ENCODE assay signal across 22 cellular contexts in genomic region chr16:6482861-6483530, GRCh38.
DNase-seq lines count a peak whose midpoint lies in the region; ATAC-seq, FAIRE-seq and TF ChIP-seq lines count a peak whose summit lies in the region.
"Had no signal": no experiment of that assay in that cellular context is flagged by ENCODE, and none has a peak within 500 bp of the region (broad histone marks: within the 10 kb centered on the region; RNA-seq: fewer than 3 reads in every experiment).

No MANE protein-coding gene starts in this region.

- H3K9ac ChIP-seq in H1 (replicated peaks in 1 of 4; ENCODE audit: extremely low read depth in 1 of 4, low read depth in 3 of 4, low read length in 3 of 4): no peak overlapping the region; a peak in 1 of 7 replicates

- no peak overlapping the region for H3K14ac ChIP-seq in H1 (ENCODE audit: insufficient read length)

- no peak overlapping the region for H3K27ac ChIP-seq in H1 (ENCODE audit: low read depth, low read length)
- H3K27ac ChIP-seq: gastroesophageal sphincter, Peyer's patch, right lobe of liver, SK-N-MC, uterus had no signal

- no peak overlapping the region for H2AK5ac ChIP-seq in H1 (ENCODE audit: low read depth, low read length)

- H3K18ac ChIP-seq in H1 (ENCODE audit: extremely low read depth, low read length): 0 out of 2 replicates have a peak overlapping the region, but pooled peaks have one; percentile 10

- H2BK5ac ChIP-seq in H1 (ENCODE audit: low read depth, low read length): no peak overlapping the region

- H3K9me3 ChIP-seq in H1 (ENCODE audit: insufficient read depth in 2 of 2, low read depth in 1 of 2, low read length in 1 of 2) (no peaks in the 10 kb centered on the region), mucosa of descending colon (no peaks in the 10 kb centered on the region)
- H3K9me3 ChIP-seq: Peyer's patch, right lobe of liver, uterus had no signal

- H4K20me1 ChIP-seq in H1 (replicated peaks in 1 of 2; ENCODE audit: control insufficient read depth in 1 of 2, insufficient read depth in 2 of 2, low read length in 2 of 2): no peaks in the 10 kb centered on the region

- intact Hi-C loops in mucosa of descending colon (cut with DNase I, micrococcal nuclease): loop anchor here in 1 of 2 donors (10.0 kb wide), 1 partner anchor 62 kb away; no protein-coding TSS in a partner anchor

- no peaks in the 10 kb centered on the region for H3K79me1 ChIP-seq in H1 (ENCODE audit: low read depth, low read length)

- no peak for TF ChIP-seq POLR2A in H1 (IDR thresholded peaks at IDR 0.05; ENCODE audit: control extremely low read depth in 1 of 2, low read depth in 2 of 2, low read length in 2 of 2)

- no peak overlapping the region for H2BK120ac ChIP-seq in H1 (replicated peaks; ENCODE audit: low read depth, low read length)

- peak overlapping the region; percentile 83 to 91 for H3K4me2 ChIP-seq in H1 (ENCODE audit: insufficient read depth in 1 of 2, low read depth in 2 of 2, low read length in 2 of 2)

- no peak for FAIRE-seq in H1 (lab: Jason Lieb, UNC)
- FAIRE-seq: endothelial cell of umbilical vein, keratinocyte had no signal

- H3K79me2 ChIP-seq in H1 (ENCODE audit: control insufficient read depth in 1 of 2, insufficient read depth in 2 of 2, low read length in 2 of 2): no peaks in the 10 kb centered on the region

- H2BK12ac ChIP-seq in H1 (ENCODE audit: low read depth, low read length): no peak overlapping the region

- TF ChIP-seq CTCF in H1 (IDR thresholded peaks at IDR 0.05; ENCODE audit: control extremely low read depth in 1 of 3, insufficient read depth in 1 of 3, low read depth in 1 of 3, low read length in 3 of 3) (no peak), mucosa of descending colon (IDR thresholded peaks at IDR 0.05) (no peak)

- peaks cover 0 to 20% (median 15%) of the 10 kb centered on the region in 4 experiments; a peak in 6 of 7 replicates for H3K27me3 ChIP-seq in H1 (replicated peaks in 1 of 4; ENCODE audit: control insufficient read depth in 3 of 4, extremely low read depth in 1 of 4, insufficient read depth in 3 of 4, low read length in 3 of 4)
- H3K27me3 ChIP-seq: right lobe of liver, uterus had no signal

- H3K23ac ChIP-seq in H1 (ENCODE audit: insufficient read length): no peak overlapping the region

- WGBS in H1 (ENCODE audit: extremely low coverage in 1 of 2, insufficient coverage in 1 of 2, insufficient read length in 1 of 2, insufficient replicate concordance in 2 of 2, low coverage in 1 of 2, low lambda C conversion rate in 2 of 2, missing lambda C conversion rate in 1 of 2), 2 experiments: 73% methylated on average over 50 of the region's 60 CpGs; no CpG with 5 or more reads in 1 of the 2 experiments

- no peak overlapping the region for H2BK20ac ChIP-seq in H1 (ENCODE audit: low read length)

- CTCF ChIA-PET in H1 (lab: Charles Lee; ENCODE audit: partially characterized antibody): no interaction called here

- H3K23me2 ChIP-seq in H1 (ENCODE audit: low read depth, low read length): peaks cover 3% of the 10 kb centered on the region; the same call in 1 of the 2 replicates

- ATAC-seq in mucosa of descending colon (peak; percentile 58), GM19351 (IDR thresholded peaks at IDR 0.05; ENCODE audit: unreplicated experiment) (no peak), GM21381 (IDR thresholded peaks at IDR 0.05; ENCODE audit: unreplicated experiment) (no peak), HG03095 (IDR thresholded peaks at IDR 0.05; ENCODE audit: unreplicated experiment) (no peak)
- ATAC-seq: gastroesophageal sphincter, right lobe of liver had no signal

- no peaks in the 10 kb centered on the region for H3K36me3 ChIP-seq in H1 (ENCODE audit: control insufficient read depth in 2 of 4, insufficient read depth in 4 of 4, low read length in 3 of 4)
- H3K36me3 ChIP-seq in mucosa of descending colon (ENCODE audit: low read depth): no peaks in the 10 kb centered on the region
- H3K36me3 ChIP-seq: gastroesophageal sphincter, Peyer's patch, right lobe of liver, uterus had no signal

- H4K8ac ChIP-seq in H1 (ENCODE audit: extremely low read depth, insufficient read depth, low read length): peak overlapping the region; percentile 23; the same call in 1 of the 2 replicates

- no peak overlapping the region for H3K4ac ChIP-seq in H1 (replicated peaks; ENCODE audit: insufficient read length, low read depth, low read length)

- no peak overlapping the region for H4K5ac ChIP-seq in H1 (ENCODE audit: insufficient read length, low read depth, low read length)

- H3K4me3 ChIP-seq in H1 (ENCODE audit: extremely low read depth in 1 of 4, insufficient read depth in 2 of 4, low read depth in 3 of 4, low read length in 4 of 4) (peak overlapping the region in 3 of 4 experiments; percentile 21 to 60 (median 56); a peak in 6 of 8 replicates), mucosa of descending colon (no peak overlapping the region)
- H3K4me3 ChIP-seq: gastroesophageal sphincter, right lobe of liver, SK-N-MC, uterus had no signal

- DNase-seq in C1 segment of cervical spinal cord (lab: John Stamatoyannopoulos, UW) (peak in 9 of 14 donors; percentile 2 to 68 (median 11)), NCI-H2227 (lab: John Stamatoyannopoulos, UW; ENCODE audit: unreplicated experiment) (peak; percentile 85), H1 (ENCODE audit: low read depth in 1 of 2, low spot score in 2 of 2) (peak in 1 of 2 experiments; percentile 50), mucosa of descending colon (peak; percentile 7 to 36 (median 28)), foreskin melanocyte (no peak)
- DNase-seq: activated CD4-positive, alpha-beta T cell treated with anti-CD3 and anti-CD28 coated beads for 1 hour; activated effector memory CD4-positive, alpha-beta T cell treated with anti-CD3 and anti-CD28 coated beads, Interleukin-2, amount 50 U/mL, for 16 hours; CD4-positive, alpha-beta T cell; mesenchymal stem cell; NCI-H526 treated with DMSO at 0.1 percent for 48 hours; right lobe of liver; stimulated activated CD4-positive, alpha-beta T cell treated with anti-CD3 and anti-CD28 coated beads, Interleukin-1b, Interleukin-23, amount 100 ng/mL, for 48 hours; T1000; uterus had no signal

- POLR2A ChIA-PET in H1 (lab: Charles Lee; ENCODE audit: partially characterized antibody): no interaction called here

- H2BK15ac ChIP-seq in H1 (ENCODE audit: low read length): no peak overlapping the region

- peak overlapping the region; percentile 87; the same call in 1 of the 2 replicates for H2AFZ ChIP-seq in H1 (ENCODE audit: low read length)

- peaks cover 0 to 3% (median 1%) of the 10 kb centered on the region in 4 experiments; a peak in 1 of 7 replicates for H3K4me1 ChIP-seq in H1 (replicated peaks in 1 of 4; ENCODE audit: control insufficient read depth in 3 of 4, insufficient read depth in 4 of 4, low read length in 3 of 4)
- H3K4me1 ChIP-seq in mucosa of descending colon (ENCODE audit: low read depth): no peaks in the 10 kb centered on the region
- H3K4me1 ChIP-seq: gastroesophageal sphincter, Peyer's patch, right lobe of liver, uterus had no signal

- no peak for TF ChIP-seq EP300 in H1 (IDR thresholded peaks at IDR 0.05; ENCODE audit: borderline replicate concordance in 1 of 2, low read depth in 2 of 2, low read length in 2 of 2)

- no peak overlapping the region for H4K91ac ChIP-seq in H1 (replicated peaks; ENCODE audit: insufficient read length, low read length)

- H3K56ac ChIP-seq in H1 (replicated peaks; ENCODE audit: insufficient read length, low read depth, low read length): no peak overlapping the region

- no peak for TF ChIP-seq RAD21 in H1 (IDR thresholded peaks at IDR 0.05 in 1 of 2, conservative IDR thresholded peaks at IDR 0.05 in 1 of 2; ENCODE audit: low read depth in 2 of 2, low read length in 2 of 2)

TF ChIP-seq in H1, 55 proteins besides CTCF, POLR2A, EP300 and RAD21:
- TF ChIP-seq, protein P1, sequence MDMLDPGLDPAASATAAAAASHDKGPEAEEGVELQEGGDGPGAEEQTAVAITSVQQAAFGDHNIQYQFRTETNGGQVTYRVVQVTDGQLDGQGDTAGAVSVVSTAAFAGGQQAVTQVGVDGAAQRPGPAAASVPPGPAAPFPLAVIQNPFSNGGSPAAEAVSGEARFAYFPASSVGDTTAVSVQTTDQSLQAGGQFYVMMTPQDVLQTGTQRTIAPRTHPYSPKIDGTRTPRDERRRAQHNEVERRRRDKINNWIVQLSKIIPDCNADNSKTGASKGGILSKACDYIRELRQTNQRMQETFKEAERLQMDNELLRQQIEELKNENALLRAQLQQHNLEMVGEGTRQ (IDR thresholded peaks at IDR 0.05; ENCODE audit: low read length): no peak; the same call in 1 of the 2 replicates
- TF ChIP-seq KDM1A (IDR thresholded peaks at IDR 0.05; ENCODE audit: borderline replicate concordance, low read length): peak; percentile 88
